In genomic region chr12:10613334-10614055, GRCh38 we compare ENCODE assay signal across 8 cellular contexts. TPM values are rescaled to one million over a fixed set of nuclear protein-coding genes. Genes with fewer than 3 reads are reported as not detected.
A peak's percentile ranks its signal among the peaks of the same experiment; 100 is the strongest.
DNase-seq lines count a peak whose midpoint lies in the region; ATAC-seq and TF ChIP-seq lines count a peak whose summit lies in the region.

Gene MAGOHB (minus strand): TSS chr12:10613609. CDS start chr12:10613532, 77 bp downstream.

- DNase-seq in Daoy (ENCODE audit: low read depth) (peak; percentile 91), GOT3 (lab: John Stamatoyannopoulos, UW) (peak; percentile 82), LNCaP clone FGC (ENCODE audit: low read depth) (peak; percentile 78), RWPE1 (ENCODE audit: low spot score) (peak; percentile 90), fibroblast of lung (ENCODE audit: low read depth in 2 of 2) (peak; percentile 93 to 97)
- DNase-seq in naive thymus-derived CD4-positive, alpha-beta T cell = peak; percentile 94 to 100 (median 97)
- peak; percentile 96 for DNase-seq in stimulated activated naive B cell treated with anti-CD40 and anti-IgM and Interleukin-4, amounts not matched to agents 10 μg/mL and 1 μg/mL and 100 μg/mL, for 72 hours

- TF ChIP-seq CTCF in LNCaP clone FGC (IDR thresholded peaks at IDR 0.05; ENCODE audit: control insufficient read depth, extremely low read depth, insufficient read depth) (no peak), RWPE1 (conservative IDR thresholded peaks at IDR 0.05; ENCODE audit: low read depth) (no peak), fibroblast of lung (conservative IDR thresholded peaks at IDR 0.05 in 1 of 2, IDR thresholded peaks at IDR 0.05 in 1 of 2; ENCODE audit: low read depth in 1 of 2, low read length in 2 of 2) (no peak)

- CTCF ChIA-PET in RWPE1 (lab: Yijun Ruan, JAX) = interaction anchor here (1.1 kb wide), 1 partner anchor 61 kb away, joined by 3 read pairs; no protein-coding TSS in a partner anchor
- CTCF ChIA-PET in naive thymus-derived CD4-positive, alpha-beta T cell (lab: Charles Lee) = no interaction called here

- H3K9me3 Mint-ChIP-seq in activated T-helper 17 cell treated with anti-CD3 and anti-CD28 coated beads, Interleukin-2, amount 50 U/mL, for 72 hours = no peaks in the 10 kb centered on the region
- peaks cover 0 to 8% (median 0%) of the 10 kb centered on the region in 11 donors for H3K9me3 Mint-ChIP-seq in naive thymus-derived CD4-positive, alpha-beta T cell
- H3K9me3 Mint-ChIP-seq in stimulated activated naive B cell treated with anti-CD40 and anti-IgM and Interleukin-4, amounts not matched to agents 10 μg/mL and 1 μg/mL and 100 μg/mL, for 72 hours = no peaks in the 10 kb centered on the region

- intact Hi-C loops in naive thymus-derived CD4-positive, alpha-beta T cell (cut with micrococcal nuclease) = loop anchor here (1.0 to 10.0 kb wide), 14 partner anchors 61 to 1919 kb away; partner anchors contain the start of genes GABARAPL1 (in 2 of the 2), SMIM10L1 (in 2 of the 2), STYK1 (in 2 of the 2) and CLEC2B (in 1 of the 2)

- peak within 1 kb of the TSS; percentile 69 for H3K27ac ChIP-seq in RWPE1
- peak within 1 kb of the TSS; percentile 95 for H3K27ac ChIP-seq in fibroblast of lung (ENCODE audit: insufficient read depth, low read length)
- peak within 1 kb of the TSS; percentile 93 for H3K27ac ChIP-seq in naive thymus-derived CD4-positive, alpha-beta T cell (ENCODE audit: low read depth, low read length)

- H3K4me2 ChIP-seq in fibroblast of lung (ENCODE audit: extremely low read depth, insufficient read depth, low read length) = peak within 1 kb of the TSS; percentile 91

- H3K36me3 ChIP-seq in fibroblast of lung (ENCODE audit: control insufficient read depth, insufficient read depth, low read length) = no peaks in the 10 kb centered on the region
- H3K36me3 ChIP-seq in naive thymus-derived CD4-positive, alpha-beta T cell (ENCODE audit: control insufficient read depth in 2 of 3, insufficient read depth in 3 of 3, low read length in 3 of 3) = peaks cover 0 to 16% (median 0%) of the 10 kb centered on the region in 3 experiments

- peak within 1 kb of the TSS; percentile 85 for H3K4me3 ChIP-seq in LNCaP clone FGC (ENCODE audit: low read depth, low read length)
- H3K4me3 ChIP-seq in fibroblast of lung (replicated peaks in 1 of 4; ENCODE audit: control extremely low read depth in 1 of 4, insufficient read depth in 1 of 4, low read depth in 3 of 4, low read length in 4 of 4) = peak within 1 kb of the TSS; percentile 85 to 94 (median 86)
- H3K4me3 ChIP-seq in naive thymus-derived CD4-positive, alpha-beta T cell (ENCODE audit: low read length) = peak within 1 kb of the TSS; percentile 74

- peaks cover 53% of the 10 kb centered on the region for H3K36me3 Mint-ChIP-seq in activated T-helper 17 cell treated with anti-CD3 and anti-CD28 coated beads, Interleukin-2, amount 50 U/mL, for 72 hours (ENCODE audit: low read depth)
- peaks cover 4 to 19% (median 9%) of the 10 kb centered on the region in 5 donors for H3K36me3 Mint-ChIP-seq in naive thymus-derived CD4-positive, alpha-beta T cell
- peaks cover 14 to 19% of the 10 kb centered on the region in 2 donors for H3K36me3 Mint-ChIP-seq in stimulated activated naive B cell treated with anti-CD40 and anti-IgM and Interleukin-4, amounts not matched to agents 10 μg/mL and 1 μg/mL and 100 μg/mL, for 72 hours

- no peaks in the 10 kb centered on the region for H4K20me1 ChIP-seq in fibroblast of lung (ENCODE audit: control insufficient read depth, extremely low read depth, insufficient read depth, low read length)

- no peaks in the 10 kb centered on the region for H3K27me3 ChIP-seq in fibroblast of lung (ENCODE audit: control insufficient read depth, insufficient read depth, low read length)
- H3K27me3 ChIP-seq in naive thymus-derived CD4-positive, alpha-beta T cell (ENCODE audit: control insufficient read depth in 2 of 2, insufficient read depth in 2 of 2, low read length in 2 of 2) = no peaks in the 10 kb centered on the region

- H3K79me2 ChIP-seq in fibroblast of lung (ENCODE audit: control insufficient read depth, insufficient read depth, low read length) = peaks cover 18% of the 10 kb centered on the region

- H3K27ac Mint-ChIP-seq in activated T-helper 17 cell treated with anti-CD3 and anti-CD28 coated beads, Interleukin-2, amount 50 U/mL, for 72 hours = peak within 1 kb of the TSS; percentile 99
- H3K27ac Mint-ChIP-seq in naive thymus-derived CD4-positive, alpha-beta T cell = peak within 1 kb of the TSS; percentile 97 to 100 (median 100)
- peak within 1 kb of the TSS; percentile 100 for H3K27ac Mint-ChIP-seq in stimulated activated naive B cell treated with anti-CD40 and anti-IgM and Interleukin-4, amounts not matched to agents 10 μg/mL and 1 μg/mL and 100 μg/mL, for 72 hours

- peaks cover 10% of the 10 kb centered on the region for H3K27me3 Mint-ChIP-seq in activated T-helper 17 cell treated with anti-CD3 and anti-CD28 coated beads, Interleukin-2, amount 50 U/mL, for 72 hours
- H3K27me3 Mint-ChIP-seq in naive thymus-derived CD4-positive, alpha-beta T cell = peaks cover 0 to 26% (median 7%) of the 10 kb centered on the region in 5 donors
- H3K27me3 Mint-ChIP-seq in stimulated activated naive B cell treated with anti-CD40 and anti-IgM and Interleukin-4, amounts not matched to agents 10 μg/mL and 1 μg/mL and 100 μg/mL, for 72 hours = peaks cover 0 to 5% of the 10 kb centered on the region in 2 donors

- H3K4me1 Mint-ChIP-seq in activated T-helper 17 cell treated with anti-CD3 and anti-CD28 coated beads, Interleukin-2, amount 50 U/mL, for 72 hours = peaks cover 19% of the 10 kb centered on the region
- peaks cover 12 to 38% (median 33%) of the 10 kb centered on the region in 7 donors for H3K4me1 Mint-ChIP-seq in naive thymus-derived CD4-positive, alpha-beta T cell
- H3K4me1 Mint-ChIP-seq in stimulated activated naive B cell treated with anti-CD40 and anti-IgM and Interleukin-4, amounts not matched to agents 10 μg/mL and 1 μg/mL and 100 μg/mL, for 72 hours = peaks cover 15 to 21% of the 10 kb centered on the region in 2 donors

- peak within 1 kb of the TSS; percentile 92 for H3K4me3 Mint-ChIP-seq in activated T-helper 17 cell treated with anti-CD3 and anti-CD28 coated beads, Interleukin-2, amount 50 U/mL, for 72 hours
- H3K4me3 Mint-ChIP-seq in naive thymus-derived CD4-positive, alpha-beta T cell = peak within 1 kb of the TSS; percentile 93 to 100 (median 98)
- H3K4me3 Mint-ChIP-seq in stimulated activated naive B cell treated with anti-CD40 and anti-IgM and Interleukin-4, amounts not matched to agents 10 μg/mL and 1 μg/mL and 100 μg/mL, for 72 hours = peak within 1 kb of the TSS; percentile 97 to 99

- peaks cover under 1% of the 10 kb centered on the region for H3K4me1 ChIP-seq in fibroblast of lung (ENCODE audit: control insufficient read depth, extremely low read depth, insufficient read depth, low read length)
- peaks cover 4 to 11% of the 10 kb centered on the region in 2 donors for H3K4me1 ChIP-seq in naive thymus-derived CD4-positive, alpha-beta T cell (ENCODE audit: control insufficient read depth in 2 of 2, insufficient read depth in 2 of 2, low read length in 2 of 2)

- POLR2A ChIA-PET in RWPE1 (lab: Yijun Ruan, JAX; ENCODE audit: low non-redundant PET) = no interaction called here
- POLR2A ChIA-PET in naive thymus-derived CD4-positive, alpha-beta T cell (lab: Charles Lee) = interaction anchor here (0.6 to 1.8 kb wide), 6 partner anchors 16 to 558 kb away, joined by 3 to 13 read pairs (median 4); partner anchors contain the start of genes GABARAPL1 and SMIM10L1

- H3K9ac ChIP-seq in fibroblast of lung (ENCODE audit: insufficient read depth, low read length) = peak within 1 kb of the TSS; percentile 89

- H3K9me3 ChIP-seq in fibroblast of lung (ENCODE audit: control insufficient read depth, insufficient read depth, low read depth, low read length) = no peaks in the 10 kb centered on the region
- H3K9me3 ChIP-seq in naive thymus-derived CD4-positive, alpha-beta T cell (ENCODE audit: control insufficient read depth in 2 of 3, low read length in 3 of 3) = no peaks in the 10 kb centered on the region

- ATAC-seq in activated T-helper 17 cell treated with anti-CD3 and anti-CD28 coated beads, Interleukin-2, amount 50 U/mL, for 72 hours (replicated peaks) = peak; percentile 98
- peak; percentile 96 for ATAC-seq in naive thymus-derived CD4-positive, alpha-beta T cell
- ATAC-seq in stimulated activated naive B cell treated with anti-CD40 and anti-IgM and Interleukin-4, amounts not matched to agents 10 μg/mL and 1 μg/mL and 100 μg/mL, for 72 hours (replicated peaks) = peak; percentile 98 to 99

- peak within 1 kb of the TSS; percentile 81 for H2AFZ ChIP-seq in fibroblast of lung (ENCODE audit: low read length)

RNA-seq across cellular contexts. Expression of gene MAGOHB, which starts in this region (rescaled TPM):
- 22.8 and 32.1 TPM in 2 replicates for total RNA-seq in Daoy (2014; rRNA removed; shearing (Covaris generic))
- 10 to 100 TPM; 40.4 to 68.4 TPM for total RNA-seq in activated T-helper 17 cell treated with anti-CD3 and anti-CD28 coated beads, Interleukin-2, amount 50 U/mL, for 72 hours
- total RNA-seq in fibroblast of lung = 10.5 and 21.1 TPM in 2 replicates
- polyA plus RNA-seq in fibroblast of lung = 29.8 and 48.6 TPM in 2 replicates
- 48.2 and 66.6 TPM in 2 replicates for polyA plus RNA-seq in fibroblast of lung (2012)
- 2.2 TPM in 1 of 2 replicates, not detected in the other for polyA minus RNA-seq in fibroblast of lung (ENCODE audit: low replicate concordance)
- total RNA-seq in naive thymus-derived CD4-positive, alpha-beta T cell = 10 to 100 TPM; 12.1 to 43.1 (median 24.8) TPM
- 10 to 100 TPM; 26.0 to 61.6 TPM for polyA plus RNA-seq in naive thymus-derived CD4-positive, alpha-beta T cell

Comparison
In these comparisons a context has a peak if more than half of its experiments do, and no peak if none do; other contexts are left out.
1. Peak in every context shown above with its lines: DNase-seq, ATAC-seq, H3K4me3 ChIP-seq and H3K27ac ChIP-seq.